Comparison of ENCODE assay signal across 13 cellular contexts in the genomic region with DNA sequence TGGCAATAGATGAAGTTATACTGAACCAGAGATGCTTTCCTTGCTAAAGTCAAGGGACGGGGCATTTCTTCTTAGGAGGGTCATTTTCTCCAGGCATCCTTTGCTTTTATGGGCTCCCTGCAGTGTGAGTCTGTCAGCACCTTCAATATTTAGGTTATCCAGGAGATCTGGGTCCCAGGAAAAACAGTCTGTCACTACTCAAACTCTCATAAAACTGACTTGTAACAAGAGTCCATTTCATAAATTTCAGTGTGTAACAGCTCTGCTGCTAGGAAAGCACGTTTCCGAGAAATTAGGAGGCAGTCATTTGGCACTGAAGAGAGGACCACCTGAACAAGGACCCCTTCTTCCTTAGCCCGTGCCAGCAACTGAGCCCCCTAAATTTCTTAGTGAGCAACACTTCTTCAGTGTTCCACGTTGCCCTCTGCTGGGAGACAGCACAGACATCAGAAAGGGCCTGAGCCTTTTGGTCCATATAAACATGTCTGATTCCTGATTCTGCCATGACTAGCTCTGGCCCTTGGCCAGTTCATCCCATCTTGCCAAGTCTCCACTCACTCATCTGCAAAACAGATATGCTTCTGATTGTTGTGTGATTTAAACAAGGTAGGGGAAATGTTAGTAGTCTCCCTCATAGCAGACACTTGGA. TPM values are rescaled to one million over a fixed set of nuclear protein-coding genes. Genes with fewer than 3 reads are reported as not detected.
DNase-seq lines count a peak whose midpoint lies in the region; ATAC-seq, FAIRE-seq and TF ChIP-seq lines count a peak whose summit lies in the region.
"Had no signal": no experiment of that assay in that cellular context is flagged by ENCODE, and none has a peak within 500 bp of the region (broad histone marks: within the 10 kb centered on the region; RNA-seq: fewer than 3 reads in every experiment).

No MANE protein-coding gene starts in this region.

- H3F3A ChIP-seq in DOHH2 (ENCODE audit: control insufficient read depth, insufficient read depth), result no peaks in the 10 kb centered on the region

- 76 to 81% (median 78%) methylated on average over 5 of the region's 5 CpGs for WGBS in adrenal gland, 4 donors

- H3K9me2 ChIP-seq in DOHH2 (replicated peaks; ENCODE audit: control insufficient read depth, low read length) (no peaks in the 10 kb centered on the region), Karpas-422 (replicated peaks; ENCODE audit: insufficient read depth, low read length) (no peaks in the 10 kb centered on the region)

- H3K36me3 ChIP-seq in DOHH2 (ENCODE audit: control insufficient read depth, low read length) (peaks cover 34% of the 10 kb centered on the region), Karpas-422 (ENCODE audit: insufficient read depth, low read length) (no peaks in the 10 kb centered on the region), adrenal gland (replicated peaks in 1 of 2) (peaks cover 0 to 18% of the 10 kb centered on the region in 2 donors), keratinocyte (ENCODE audit: control insufficient read depth in 2 of 2, extremely low read depth in 1 of 2, insufficient read depth in 2 of 2, low read length in 2 of 2) (peaks cover 13 to 14% of the 10 kb centered on the region in 2 experiments)

- H3K27ac ChIP-seq in DOHH2 (ENCODE audit: low read depth, low read length) (no peak overlapping the region), Karpas-422 (ENCODE audit: low read length) (no peak overlapping the region), adrenal gland (peak overlapping the region in 1 of 5 donors; percentile 16), keratinocyte (ENCODE audit: control insufficient read depth, insufficient read depth, low read length) (no peak overlapping the region)

- H3K27me3 ChIP-seq in DOHH2 (ENCODE audit: control insufficient read depth, low read length) (no peaks in the 10 kb centered on the region), Karpas-422 (ENCODE audit: low read length) (no peaks in the 10 kb centered on the region), adrenal gland (no peaks in the 10 kb centered on the region), keratinocyte (ENCODE audit: control insufficient read depth, extremely low read depth, insufficient read depth, low read length) (no peaks in the 10 kb centered on the region)

- H3K9me3 ChIP-seq in DOHH2 (ENCODE audit: control insufficient read depth, insufficient read depth, low read length) (no peaks in the 10 kb centered on the region), Karpas-422 (ENCODE audit: low read length) (no peaks in the 10 kb centered on the region), adrenal gland (replicated peaks in 1 of 3) (no peaks in the 10 kb centered on the region), keratinocyte (ENCODE audit: control insufficient read depth, low read depth, low read length) (no peaks in the 10 kb centered on the region)

- H3K4me3 ChIP-seq in DOHH2 (ENCODE audit: low read length), result no peak overlapping the region
- H3K4me3 ChIP-seq in Karpas-422 (ENCODE audit: low read length), result no peak overlapping the region
- H3K4me3 ChIP-seq in adrenal gland, result no peak overlapping the region
- no peak overlapping the region for H3K4me3 ChIP-seq in keratinocyte (ENCODE audit: control insufficient read depth in 2 of 3, extremely low read depth in 1 of 3, insufficient read depth in 2 of 3, low read depth in 1 of 3, low read length in 3 of 3)
- H3K4me3 ChIP-seq: smooth muscle cell had no signal

- intact Hi-C loops in adrenal gland (cut with DNase I), result no loop called here

- H3K4me2 ChIP-seq in DOHH2 (ENCODE audit: low read length), result no peak overlapping the region
- H3K4me2 ChIP-seq in Karpas-422 (ENCODE audit: low read depth, low read length, poor library complexity, severe bottlenecking), result no peak overlapping the region
- H3K4me2 ChIP-seq in keratinocyte (ENCODE audit: control insufficient read depth, extremely low read depth, insufficient read depth, low read depth, low read length), result no peak overlapping the region
- H3K4me2 ChIP-seq: smooth muscle cell had no signal

- ATAC-seq in GM21723 (IDR thresholded peaks at IDR 0.05; ENCODE audit: unreplicated experiment), result no peak
- ATAC-seq in activated CD4-positive, CD25-positive, alpha-beta regulatory T cell treated with anti-CD3 and anti-CD28 coated beads, Interleukin-2, amount 50 U/mL, for 24 hours, result no peak

- H3K4me1 ChIP-seq in DOHH2 (ENCODE audit: control insufficient read depth, low read length), result no peaks in the 10 kb centered on the region; the same call in 1 of the 2 replicates
- no peaks in the 10 kb centered on the region for H3K4me1 ChIP-seq in Karpas-422 (ENCODE audit: low read length)
- H3K4me1 ChIP-seq in adrenal gland (replicated peaks in 1 of 2), result peaks cover 0 to 26% of the 10 kb centered on the region in 2 donors
- peaks cover 8% of the 10 kb centered on the region for H3K4me1 ChIP-seq in keratinocyte (ENCODE audit: control insufficient read depth, extremely low read depth, insufficient read depth, low read length)

- H2AFZ ChIP-seq in Karpas-422 (ENCODE audit: low read length), result no peak overlapping the region
- H2AFZ ChIP-seq in keratinocyte (ENCODE audit: control insufficient read depth, low read length), result no peak overlapping the region

- DNase-seq in Karpas-422 (peak; percentile 50), adrenal gland (peak in 4 of 7 donors; percentile 21 to 61 (median 27)), keratinocyte (ENCODE audit: low read depth, low spot score) (no peak), Ammon's horn (ENCODE audit: low spot score) (no peak), COR-L47 (lab: John Stamatoyannopoulos, UW) (no peak)
- DNase-seq: activated effector memory CD4-positive, alpha-beta T cell treated with Interleukin-2 at 50 U/mL for 16 hours; mammary epithelial cell; T1000 had no signal

- H3K9ac ChIP-seq in Karpas-422 (ENCODE audit: low read length) (no peak overlapping the region), keratinocyte (ENCODE audit: control insufficient read depth, extremely low read depth, insufficient read depth, low read length) (no peak overlapping the region)

- peaks cover 28% of the 10 kb centered on the region for H3K79me2 ChIP-seq in DOHH2 (ENCODE audit: control insufficient read depth, low read length)
- H3K79me2 ChIP-seq in Karpas-422 (ENCODE audit: low read length), result peaks cover 15% of the 10 kb centered on the region
- H3K79me2 ChIP-seq in keratinocyte (ENCODE audit: control insufficient read depth, insufficient read depth, low read length), result peaks cover 16% of the 10 kb centered on the region

- no peak for TF ChIP-seq POLR2A in adrenal gland (IDR thresholded peaks at IDR 0.05)

- TF ChIP-seq CTCF in DOHH2 (IDR thresholded peaks at IDR 0.05; ENCODE audit: low read depth, low read length, poor library complexity, severe bottlenecking) (peak; percentile 29), adrenal gland (IDR thresholded peaks at IDR 0.05) (no peak), keratinocyte (optimal IDR thresholded peaks at IDR 0.05 in 1 of 3, IDR thresholded peaks at IDR 0.05 in 1 of 3, conservative IDR thresholded peaks at IDR 0.05 in 1 of 3; ENCODE audit: extremely low read depth in 1 of 3, insufficient read depth in 2 of 3, low read length in 3 of 3) (peak; percentile 8 to 36 (median 18))

- dilution Hi-C loops in keratinocyte (cut with MboI; ENCODE audit: extremely low pct_ligation_motif_present, low sequenced_read_pairs), result no loop called here

- peaks cover 3% of the 10 kb centered on the region for H3K9me1 ChIP-seq in keratinocyte (ENCODE audit: control insufficient read depth, extremely low read depth, insufficient read depth, low read length)

- peaks cover 3% of the 10 kb centered on the region; the same call in 1 of the 2 replicates for H4K20me1 ChIP-seq in DOHH2 (ENCODE audit: control insufficient read depth, insufficient read depth, low read depth, low read length)
- H4K20me1 ChIP-seq in Karpas-422 (ENCODE audit: insufficient read depth, low read depth, low read length), result peaks cover 12% of the 10 kb centered on the region; the same call in 1 of the 2 replicates
- no peaks in the 10 kb centered on the region for H4K20me1 ChIP-seq in keratinocyte (ENCODE audit: control insufficient read depth, extremely low read depth, insufficient read depth, low read length)

- FAIRE-seq in keratinocyte (lab: Jason Lieb, UNC), result no peak

RNA-seq across cellular contexts. Expression of a gene that starts 7.2 kb away (rescaled TPM):
- total RNA-seq in Karpas-422 (2014; rRNA removed; shearing (Covaris generic); ENCODE audit: low replicate concordance), result 6.8 and 13.9 TPM in 2 replicates
- total RNA-seq in adrenal gland, result 10 to 100 TPM; 14.1 to 19.5 (median 17.9) TPM
- polyA plus RNA-seq in adrenal gland (10 to 100 TPM in 1 of 3 donors, 1 to 10 TPM in 2; 1.9 to 11.4 (median 4.2) TPM), keratinocyte (8.7 to 9.5 TPM (median 8.9 TPM) in 3 replicates)
- 14.9 TPM for polyA plus RNA-seq in keratinocyte (2011; ENCODE audit: low read depth)
- polyA plus RNA-seq in keratinocyte (2011; cell fraction: cytosol; rRNA removed), result 9.2 and 10.0 TPM in 2 replicates
- polyA plus RNA-seq in keratinocyte (2011; cell fraction: nucleus; rRNA removed), result 12.1 and 12.4 TPM in 2 replicates
- 14.7 and 15.2 TPM in 2 replicates for polyA plus RNA-seq in keratinocyte (2012; ENCODE audit: low replicate concordance)
- polyA minus RNA-seq in keratinocyte, result 14.7 to 16.9 TPM (median 16.6 TPM) in 3 replicates
- 13.2 TPM for polyA minus RNA-seq in keratinocyte (2011; cell fraction: cytosol; rRNA and poly(A)+ RNA removed)
- polyA minus RNA-seq in keratinocyte (2011; cell fraction: nucleus; rRNA and poly(A)+ RNA removed), result 9.4 and 15.2 TPM in 2 replicates

RNA-seq across cellular contexts. Expression of a gene that starts 10.1 kb away (rescaled TPM):
- 110 and 197 TPM in 2 replicates for total RNA-seq in Karpas-422 (2014; rRNA removed; shearing (Covaris generic); ENCODE audit: low replicate concordance)
- total RNA-seq in adrenal gland, result 100 to 1,000 TPM in 7 of 8 donors, 10 to 100 TPM in 1; 88.7 to 175 (median 115) TPM
- polyA plus RNA-seq in adrenal gland, result 100 to 1,000 TPM; 112 to 259 (median 154) TPM
- polyA plus RNA-seq in keratinocyte, result 258 to 322 TPM (median 274 TPM) in 3 replicates
- polyA plus RNA-seq in keratinocyte (2011; ENCODE audit: low read depth), result 663 TPM
- polyA plus RNA-seq in keratinocyte (2011; cell fraction: cytosol; rRNA removed), result 182 and 307 TPM in 2 replicates
- polyA plus RNA-seq in keratinocyte (2011; cell fraction: nucleus; rRNA removed), result 127 and 141 TPM in 2 replicates
- polyA plus RNA-seq in keratinocyte (2012; ENCODE audit: low replicate concordance), result 168 and 215 TPM in 2 replicates
- 106 to 236 TPM (median 144 TPM) in 3 replicates for polyA minus RNA-seq in keratinocyte
- polyA minus RNA-seq in keratinocyte (2011; cell fraction: cytosol; rRNA and poly(A)+ RNA removed), result 167 TPM
- 40.5 and 42.7 TPM in 2 replicates for polyA minus RNA-seq in keratinocyte (2011; cell fraction: nucleus; rRNA and poly(A)+ RNA removed)

RNA-seq across cellular contexts. Expression of a gene that starts 15.4 kb away (rescaled TPM):
- 3.9 and 12.5 TPM in 2 replicates for total RNA-seq in Karpas-422 (2014; rRNA removed; shearing (Covaris generic); ENCODE audit: low replicate concordance)
- 1 to 10 TPM in 2 of 8 donors, under 1 TPM in 2, not detected in 4; 0.54 to 4.9 (median 1.3) TPM for total RNA-seq in adrenal gland
- polyA plus RNA-seq in adrenal gland, result 1 to 10 TPM in 2 of 3 donors, under 1 TPM in 1; 0.68 to 2.0 (median 1.0) TPM
- polyA plus RNA-seq in keratinocyte, result 0.31 to 1.2 TPM (median 0.51 TPM) in 3 replicates
- polyA plus RNA-seq in keratinocyte (2011; ENCODE audit: low read depth), result 0.16 TPM
- polyA plus RNA-seq in keratinocyte (2011; cell fraction: cytosol; rRNA removed), result 0.46 and 0.87 TPM in 2 replicates
- polyA plus RNA-seq in keratinocyte (2011; cell fraction: nucleus; rRNA removed), result 1.2 and 1.6 TPM in 2 replicates
- 0.61 and 0.83 TPM in 2 replicates for polyA plus RNA-seq in keratinocyte (2012; ENCODE audit: low replicate concordance)
- 1.2 TPM in 1 of 3 replicates, not detected in the others for polyA minus RNA-seq in keratinocyte
- not detected for polyA minus RNA-seq in keratinocyte (2011; cell fraction: cytosol; rRNA and poly(A)+ RNA removed)
- polyA minus RNA-seq in keratinocyte (2011; cell fraction: nucleus; rRNA and poly(A)+ RNA removed), result not detected in 2 replicates
- polyA plus RNA-seq: smooth muscle cell had no signal

RNA-seq across cellular contexts. Expression of a gene that starts 39.8 kb away (rescaled TPM):
- not detected in 2 replicates for total RNA-seq in Karpas-422 (2014; rRNA removed; shearing (Covaris generic); ENCODE audit: low replicate concordance)
- not detected for total RNA-seq in adrenal gland
- polyA plus RNA-seq in adrenal gland, result not detected
- not detected in 3 replicates for polyA plus RNA-seq in keratinocyte
- not detected for polyA plus RNA-seq in keratinocyte (2011; ENCODE audit: low read depth)
- not detected in 2 replicates for polyA plus RNA-seq in keratinocyte (2011; cell fraction: cytosol; rRNA removed)
- not detected in 2 replicates for polyA plus RNA-seq in keratinocyte (2011; cell fraction: nucleus; rRNA removed)
- not detected in 2 replicates for polyA plus RNA-seq in keratinocyte (2012; ENCODE audit: low replicate concordance)
- not detected in 3 replicates for polyA minus RNA-seq in keratinocyte
- not detected for polyA minus RNA-seq in keratinocyte (2011; cell fraction: cytosol; rRNA and poly(A)+ RNA removed)
- polyA minus RNA-seq in keratinocyte (2011; cell fraction: nucleus; rRNA and poly(A)+ RNA removed), result not detected in 2 replicates
- total RNA-seq: mammary epithelial cell, NCI-H460, smooth muscle cell had no signal
- polyA plus RNA-seq: mammary epithelial cell, smooth muscle cell had no signal

Comparison
In these comparisons a context has a peak if more than half of its experiments do, and no peak if none do; other contexts are left out.
1. CTCF ChIP-seq: peak in DOHH2 (single experiment) and keratinocyte (3 of 3); none in adrenal gland (0 of 6).
2. DNase-seq: peak in Karpas-422 (single experiment) and adrenal gland (4 of 7); none in keratinocyte (single experiment), Ammon's horn (single experiment) and COR-L47 (single experiment).